ENCODE assay signal across 22 cellular contexts in the genomic region with DNA sequence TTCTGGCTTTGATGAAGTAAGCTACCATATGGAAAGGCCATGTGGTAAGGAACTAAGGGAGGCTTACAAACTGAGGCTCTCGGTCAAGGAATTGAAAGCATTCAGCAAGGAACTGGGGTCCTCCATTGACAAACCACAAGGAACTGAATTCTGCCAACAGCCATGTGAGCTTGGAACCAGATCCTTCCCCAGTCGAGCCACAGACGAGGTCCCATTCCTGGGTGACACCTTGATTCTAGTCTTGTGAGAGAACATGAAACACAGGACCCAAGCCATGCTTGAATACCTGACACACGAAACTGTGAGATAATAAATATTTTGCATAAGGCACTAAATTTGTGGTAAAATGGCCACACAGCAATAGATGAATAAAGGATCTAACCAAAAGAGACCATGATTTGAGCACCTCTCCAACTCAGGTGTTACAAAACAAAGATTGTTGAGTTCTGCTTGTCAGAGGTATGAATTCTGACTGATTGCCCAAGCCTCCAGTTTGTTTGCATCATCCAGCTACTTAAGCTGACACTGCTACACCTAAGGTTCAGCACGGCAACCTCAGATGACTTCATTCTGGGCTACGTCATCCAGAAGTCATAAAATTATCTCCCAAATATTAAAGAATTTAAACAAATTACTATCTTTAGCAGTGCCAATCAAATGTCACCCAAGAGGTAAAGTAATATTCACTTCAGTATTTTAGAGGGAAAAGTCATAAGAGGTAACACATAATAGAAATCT. TPM values are rescaled to one million over a fixed set of nuclear protein-coding genes. Genes with fewer than 3 reads are reported as not detected.
"Had no signal": no experiment of that assay in that cellular context is flagged by ENCODE, and none has a peak within 500 bp of the region (broad histone marks: within the 10 kb centered on the region; RNA-seq: fewer than 3 reads in every experiment).

No MANE protein-coding gene starts in this region.

- H2AFZ ChIP-seq: hepatocyte had no signal

- FAIRE-seq: keratinocyte had no signal

- DNase-seq: activated CD4-positive, alpha-beta T cell treated with anti-CD3 and anti-CD28 coated beads, Interleukin-2, amount 50 U/mL, for 1 hour; activated CD8-positive, alpha-beta memory T cell treated with anti-CD3 and anti-CD28 coated beads for 24 hours; activated naive CD8-positive, alpha-beta T cell treated with anti-CD3 and anti-CD28 coated beads, Interleukin-2, amount 10 ng/mL, durations not matched to agents 7 days and 5 days; cerebellar nuclear complex; endodermal cell; left ventricle myocardium inferior; natural killer cell; right cardiac atrium; stimulated activated CD4-positive, alpha-beta T cell treated with anti-CD3 and anti-CD28 coated beads, Interleukin-15, amount 100 ng/mL, for 24 hours; stimulated activated CD4-positive, alpha-beta T cell treated with anti-CD3 and anti-CD28 coated beads, Interleukin-4, amount 100 ng/mL, for 24 hours; stimulated activated naive CD4-positive, alpha-beta T cell; tibial artery; uterus had no signal

- H3K27me3 ChIP-seq: hepatocyte, tibial artery, uterus had no signal

- H3K9me3 ChIP-seq: tibial artery, uterus had no signal

- H3K4me1 ChIP-seq: left ventricle myocardium inferior, uterus had no signal

- H3K4me2 ChIP-seq: hepatocyte had no signal

- H3K79me2 ChIP-seq: hepatocyte had no signal

- H3K36me3 ChIP-seq: left ventricle myocardium inferior, tibial artery, uterus had no signal

- H3K27ac ChIP-seq: hepatocyte, left ventricle myocardium inferior, skin epidermis, tibial artery, uterus had no signal

- ATAC-seq: activated CD4-positive, CD25-positive, alpha-beta regulatory T cell treated with anti-CD3 and anti-CD28 coated beads, Interleukin-2, amount 50 U/mL, for 24 hours; natural killer cell; right cardiac atrium had no signal

- H3K4me3 ChIP-seq: hepatocyte, left ventricle myocardium inferior, skin epidermis, tibial artery, uterus had no signal

RNA-seq across cellular contexts. Expression of gene GARIN6, which starts 59.4 kb away (rescaled TPM):
- total RNA-seq: activated naive CD8-positive, alpha-beta T cell treated with anti-CD3 and anti-CD28 coated beads, Interleukin-2, amount 10 ng/mL, durations not matched to agents 7 days and 5 days; activated T-helper 1 cell treated with anti-CD3 and anti-CD28 coated beads, Interleukin-12 subunit alpha, Interleukin-12 subunit beta, Interleukin-2, Interleukin-4 antibody, amounts not matched to agents 30 ng/mL and 10 ng/mL and 1 ng/mL, durations not matched to agents 14 hours and 24 hours and 36 hours; endodermal cell; glomerular endothelial cell; hepatocyte; left ventricle myocardium inferior; natural killer cell; posterior vena cava; right cardiac atrium; subcutaneous adipose tissue; uterus had no signal
- polyA plus RNA-seq: esophagus, hepatocyte, keratinocyte, right cardiac atrium had no signal
